ENCODE assay signal across 31 cellular contexts in the genomic region with DNA sequence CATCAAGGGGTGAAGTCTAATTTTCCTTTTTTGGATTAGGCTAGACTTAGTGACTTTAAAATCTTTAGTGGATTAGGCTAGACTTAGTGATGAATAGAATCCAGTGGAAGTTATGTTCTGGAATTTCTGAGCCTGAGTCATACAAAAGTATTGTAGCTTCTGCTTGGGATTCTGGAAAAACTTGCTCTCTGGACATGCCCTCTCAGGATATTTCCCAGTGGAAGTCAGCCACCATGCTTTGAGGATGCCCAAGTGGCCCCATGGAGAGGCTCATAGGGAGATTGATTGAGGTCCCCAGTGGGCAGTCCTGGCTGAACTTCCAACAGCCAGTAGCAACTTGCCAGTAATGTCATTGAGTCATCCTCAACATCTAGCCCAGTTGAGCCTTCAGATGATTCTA.
"Had no signal": no experiment of that assay in that cellular context is flagged by ENCODE, and none has a peak within 500 bp of the region (broad histone marks: within the 10 kb centered on the region; RNA-seq: fewer than 3 reads in every experiment).

No MANE protein-coding gene starts in this region.

- H3K4me3 ChIP-seq: ascending aorta, coronary artery, dorsolateral prefrontal cortex, esophagus muscularis mucosa had no signal

- DNase-seq: activated CD4-positive, alpha-beta memory T cell treated with anti-CD3 and anti-CD28 coated beads, Interleukin-2, amount 10 ng/mL, durations not matched to agents 7 days and 5 days; activated CD4-positive, alpha-beta T cell treated with anti-CD3 and anti-CD28 coated beads for 36 hours; activated CD4-positive, alpha-beta T cell treated with anti-CD3 and anti-CD28 coated beads, Interleukin-2, amount 10 ng/mL, durations not matched to agents 7 days and 5 days; activated CD4-positive, alpha-beta T cell treated with anti-CD3 and anti-CD28 coated beads, Interleukin-2, amount 50 U/mL, for 4 hours; activated CD4-positive, CD25-positive, alpha-beta regulatory T cell; activated CD4-positive, CD25-positive, alpha-beta regulatory T cell treated with anti-CD3 and anti-CD28 coated beads, Interleukin-2, amount 50 U/mL, for 72 hours; activated CD8-positive, alpha-beta memory T cell treated with anti-CD3 and anti-CD28 coated beads, Interleukin-2, amount 50 U/mL, for 48 hours; activated gamma-delta T cell; activated naive CD4-positive, alpha-beta T cell; activated naive CD4-positive, alpha-beta T cell treated with anti-CD3 and anti-CD28 coated beads, Interleukin-2, amount 10 ng/mL, durations not matched to agents 7 days and 5 days; activated naive CD8-positive, alpha-beta T cell treated with anti-CD3 and anti-CD28 coated beads, Interleukin-2, amount 10 ng/mL, durations not matched to agents 7 days and 5 days; activated T-cell treated with anti-CD3 and anti-CD28 coated beads for 4 hours; activated T-cell treated with anti-CD3 and anti-CD28 coated beads, Interleukin-2, amount 50 U/mL, for 24 hours; activated T-cell treated with anti-CD3 and anti-CD28 coated beads, Interleukin-2, amount 50 U/mL, for 72 hours; dorsolateral prefrontal cortex; effector memory CD4-positive, alpha-beta T cell; erythroblast; head of caudate nucleus; T-helper 1 cell; T-helper 17 cell; T1000 had no signal

- H3K27me3 ChIP-seq: ascending aorta, esophagus muscularis mucosa had no signal

- H3K4me1 Mint-ChIP-seq: activated CD4-positive, alpha-beta memory T cell treated with anti-CD3 and anti-CD28 coated beads, Interleukin-2, amount 10 ng/mL, durations not matched to agents 7 days and 5 days; activated CD4-positive, alpha-beta T cell treated with anti-CD3 and anti-CD28 coated beads for 36 hours; activated CD4-positive, alpha-beta T cell treated with anti-CD3 and anti-CD28 coated beads, Interleukin-2, amount 10 ng/mL, durations not matched to agents 7 days and 5 days; activated naive CD4-positive, alpha-beta T cell treated with anti-CD3 and anti-CD28 coated beads, Interleukin-2, amount 10 ng/mL, durations not matched to agents 7 days and 5 days; activated naive CD8-positive, alpha-beta T cell treated with anti-CD3 and anti-CD28 coated beads, Interleukin-2, amount 10 ng/mL, durations not matched to agents 7 days and 5 days; central memory CD8-positive, alpha-beta T cell; T-helper 17 cell had no signal

- H3K4me3 Mint-ChIP-seq: activated CD4-positive, alpha-beta memory T cell treated with anti-CD3 and anti-CD28 coated beads, Interleukin-2, amount 10 ng/mL, durations not matched to agents 7 days and 5 days; activated CD4-positive, alpha-beta T cell treated with anti-CD3 and anti-CD28 coated beads for 36 hours; activated CD4-positive, alpha-beta T cell treated with anti-CD3 and anti-CD28 coated beads, Interleukin-2, amount 10 ng/mL, durations not matched to agents 7 days and 5 days; activated naive CD4-positive, alpha-beta T cell treated with anti-CD3 and anti-CD28 coated beads, Interleukin-2, amount 10 ng/mL, durations not matched to agents 7 days and 5 days; activated naive CD8-positive, alpha-beta T cell treated with anti-CD3 and anti-CD28 coated beads, Interleukin-2, amount 10 ng/mL, durations not matched to agents 7 days and 5 days; activated T-cell treated with anti-CD3 and anti-CD28 coated beads, Interleukin-2, amount 50 U/mL, for 24 hours; activated T-cell treated with anti-CD3 and anti-CD28 coated beads, Interleukin-2, amount 50 U/mL, for 72 hours; brain; central memory CD8-positive, alpha-beta T cell; dendritic cell treated with granulocyte-macrophage colony-stimulating factor and Interleukin-4, amounts not matched to agents 40 ng/mL and 50 ng/mL, for 4 days; T-helper 17 cell; T-helper 2 cell treated with Interferon-gamma antibody and Interleukin-4, amounts not matched to agents 5 μg/mL and 100 μg/mL, for 36 hours had no signal

- H3K9me3 Mint-ChIP-seq: activated CD4-positive, alpha-beta memory T cell treated with anti-CD3 and anti-CD28 coated beads, Interleukin-2, amount 10 ng/mL, durations not matched to agents 7 days and 5 days; activated naive CD4-positive, alpha-beta T cell treated with anti-CD3 and anti-CD28 coated beads, Interleukin-2, amount 10 ng/mL, durations not matched to agents 7 days and 5 days; T-helper 2 cell treated with Interferon-gamma antibody and Interleukin-4, amounts not matched to agents 5 μg/mL and 100 μg/mL, for 36 hours had no signal

- H3K36me3 ChIP-seq: ascending aorta, esophagus muscularis mucosa had no signal

- FAIRE-seq: bronchial epithelial cell, frontal cortex had no signal

- H3K9me3 ChIP-seq: ascending aorta had no signal

- H3K27me3 Mint-ChIP-seq: activated CD4-positive, alpha-beta T cell treated with anti-CD3 and anti-CD28 coated beads, Interleukin-2, amount 10 ng/mL, durations not matched to agents 7 days and 5 days; activated naive CD8-positive, alpha-beta T cell treated with anti-CD3 and anti-CD28 coated beads, Interleukin-2, amount 10 ng/mL, durations not matched to agents 7 days and 5 days; central memory CD8-positive, alpha-beta T cell; dendritic cell treated with granulocyte-macrophage colony-stimulating factor and Interleukin-4, amounts not matched to agents 40 ng/mL and 50 ng/mL, for 4 days; T-helper 17 cell had no signal

- H3K36me3 Mint-ChIP-seq: activated naive CD4-positive, alpha-beta T cell treated with anti-CD3 and anti-CD28 coated beads, Interleukin-2, amount 10 ng/mL, durations not matched to agents 7 days and 5 days; activated naive CD4-positive, alpha-beta T cell treated with anti-CD3 and anti-CD28 coated beads, Interleukin-2, amount 50 U/mL, for 72 hours; activated naive CD8-positive, alpha-beta T cell treated with anti-CD3 and anti-CD28 coated beads, Interleukin-2, amount 10 ng/mL, durations not matched to agents 7 days and 5 days; brain had no signal

- H3K27ac ChIP-seq: ascending aorta, coronary artery, dorsolateral prefrontal cortex, esophagus muscularis mucosa had no signal

- H3K27ac Mint-ChIP-seq: activated CD4-positive, alpha-beta memory T cell treated with anti-CD3 and anti-CD28 coated beads, Interleukin-2, amount 10 ng/mL, durations not matched to agents 7 days and 5 days; activated CD4-positive, alpha-beta T cell treated with anti-CD3 and anti-CD28 coated beads for 36 hours; activated CD4-positive, alpha-beta T cell treated with anti-CD3 and anti-CD28 coated beads, Interleukin-2, amount 10 ng/mL, durations not matched to agents 7 days and 5 days; activated naive CD4-positive, alpha-beta T cell treated with anti-CD3 and anti-CD28 coated beads, Interleukin-2, amount 10 ng/mL, durations not matched to agents 7 days and 5 days; activated naive CD4-positive, alpha-beta T cell treated with anti-CD3 and anti-CD28 coated beads, Interleukin-2, amount 50 U/mL, for 72 hours; activated naive CD8-positive, alpha-beta T cell treated with anti-CD3 and anti-CD28 coated beads, Interleukin-2, amount 10 ng/mL, durations not matched to agents 7 days and 5 days; activated T-cell treated with anti-CD3 and anti-CD28 coated beads, Interleukin-2, amount 50 U/mL, for 24 hours; activated T-cell treated with anti-CD3 and anti-CD28 coated beads, Interleukin-2, amount 50 U/mL, for 72 hours; brain; dendritic cell treated with granulocyte-macrophage colony-stimulating factor and Interleukin-4, amounts not matched to agents 40 ng/mL and 50 ng/mL, for 4 days; T-helper 17 cell; T-helper 2 cell treated with Interferon-gamma antibody and Interleukin-4, amounts not matched to agents 5 μg/mL and 100 μg/mL, for 36 hours had no signal

- H3K4me1 ChIP-seq: ascending aorta, esophagus muscularis mucosa had no signal
